In genomic region chr1:53560572-53561487, GRCh38 we compare ENCODE assay signal across 17 cellular contexts.
A peak's percentile ranks its signal among the peaks of the same experiment; 100 is the strongest.
DNase-seq lines count a peak whose midpoint lies in the region; ATAC-seq and TF ChIP-seq lines count a peak whose summit lies in the region.
"Had no signal": no experiment of that assay in that cellular context is flagged by ENCODE, and none has a peak within 500 bp of the region (broad histone marks: within the 10 kb centered on the region; RNA-seq: fewer than 3 reads in every experiment).

No MANE protein-coding gene starts in this region.

- H3K4me3 ChIP-seq in WERI-Rb-1 (ENCODE audit: low read depth, low read length) = no peak overlapping the region
- H3K4me3 ChIP-seq: mucosa of descending colon, testis had no signal

- no peak for TF ChIP-seq CTCF in WERI-Rb-1 (IDR thresholded peaks at IDR 0.05; ENCODE audit: low read depth, low read length)
- TF ChIP-seq CTCF in natural killer cell (IDR thresholded peaks at IDR 0.05) = no peak

- intact Hi-C loops in cardiac septum (cut with DNase I) = no loop called here
- intact Hi-C loops in left ventricle myocardium superior (cut with micrococcal nuclease) = no loop called here
- intact Hi-C loops in natural killer cell (cut with micrococcal nuclease) = no loop called here

- H3K27ac Mint-ChIP-seq in natural killer cell = no peak overlapping the region

- no peaks in the 10 kb centered on the region for H3K36me3 Mint-ChIP-seq in natural killer cell

- peaks cover 29 to 38% of the 10 kb centered on the region in 2 donors for H3K27me3 Mint-ChIP-seq in natural killer cell (ENCODE audit: low read depth in 2 of 2)

- H3K36me3 ChIP-seq in WERI-Rb-1 = no peaks in the 10 kb centered on the region
- H3K36me3 ChIP-seq: neutrophil had no signal

- DNase-seq in cardiac septum (ENCODE audit: low spot score) = peak; percentile 44
- no peak for DNase-seq in left ventricle myocardium superior
- peak; percentile 3 for DNase-seq in WERI-Rb-1
- peak; percentile 8 for DNase-seq in natural killer cell
- DNase-seq in medulla oblongata (ENCODE audit: extremely low spot score) = no peak
- DNase-seq in HPDE6-E6E7 (ENCODE audit: extremely low spot score) = no peak
- DNase-seq: activated CD4-positive, alpha-beta T cell treated with anti-CD3 and anti-CD28 coated beads, Interleukin-2, amount 50 U/mL, for 4 hours; DND-41; HCEC 1CT; NCI-H187; NCI-H446; RPMI8226; testis had no signal

- H3K9me3 ChIP-seq in WERI-Rb-1 (ENCODE audit: severe bottlenecking) = no peaks in the 10 kb centered on the region
- H3K9me3 ChIP-seq: mucosa of descending colon, neutrophil, testis had no signal

- peaks cover 14 to 23% of the 10 kb centered on the region in 2 donors for H3K4me1 Mint-ChIP-seq in natural killer cell

- H3K27me3 ChIP-seq in WERI-Rb-1 (ENCODE audit: insufficient read depth, low read depth, severe bottlenecking) = no peaks in the 10 kb centered on the region
- H3K27me3 ChIP-seq: testis had no signal

- H3K27ac ChIP-seq in WERI-Rb-1 = no peak overlapping the region
- H3K27ac ChIP-seq: neutrophil, testis had no signal

- H3K4me3 Mint-ChIP-seq in natural killer cell = no peak overlapping the region

- no peak for ATAC-seq in left ventricle myocardium superior
- ATAC-seq in natural killer cell = no peak
- ATAC-seq in HG03457 (IDR thresholded peaks at IDR 0.05; ENCODE audit: unreplicated experiment) = no peak
- ATAC-seq: left lobe of liver, mucosa of descending colon had no signal

- H3K9me3 Mint-ChIP-seq in natural killer cell = no peaks in the 10 kb centered on the region

Comparison
In these comparisons a context has a peak if more than half of its experiments do, and no peak if none do; other contexts are left out.
1. DNase-seq: peak in cardiac septum (single experiment), WERI-Rb-1 (single experiment) and natural killer cell (single experiment); none in left ventricle myocardium superior (single experiment), medulla oblongata (single experiment) and HPDE6-E6E7 (single experiment).